8 cellular contexts compared by ENCODE assay signal in the genomic region with DNA sequence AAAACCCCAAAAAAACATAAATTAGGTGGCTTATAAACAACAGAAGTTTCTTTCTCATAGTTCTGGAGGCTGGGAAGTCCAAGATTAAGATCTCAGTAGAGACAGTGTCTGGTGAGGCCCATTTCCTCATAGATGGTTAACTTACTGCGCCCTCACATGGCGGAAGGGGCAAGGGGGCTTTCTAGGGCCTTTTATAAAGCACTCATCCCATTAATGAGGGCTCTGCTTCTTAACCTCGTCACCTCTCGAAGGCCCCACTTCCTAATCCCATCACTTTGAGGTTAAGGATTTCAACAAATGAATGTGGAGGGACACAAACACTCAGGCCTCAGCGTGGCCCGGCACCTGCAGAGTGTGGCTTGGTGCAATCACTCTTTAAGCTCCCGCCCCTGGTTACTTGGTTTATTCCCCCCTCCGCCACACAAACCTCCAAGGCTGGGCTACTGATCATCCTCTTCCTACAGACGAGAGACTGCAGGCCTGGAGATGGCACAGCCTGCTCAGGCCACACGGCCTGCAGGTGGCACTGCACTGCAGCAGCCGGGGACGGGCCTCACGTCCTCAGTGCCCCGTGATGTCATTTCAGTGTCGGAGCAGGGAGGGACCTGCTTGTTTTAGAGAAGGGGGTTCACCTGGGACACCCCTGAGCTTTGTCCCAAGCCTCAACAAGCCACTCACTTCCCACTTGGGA.
DNase-seq lines count a peak whose midpoint lies in the region; ATAC-seq and TF ChIP-seq lines count a peak whose summit lies in the region.
"Not testable (repeated sequence)": the region's sequence is repeated elsewhere in the genome, so short reads cannot be mapped to it uniquely, and the experiment has no call there.

No MANE protein-coding gene starts in this region.

- POLR2A ChIA-PET in AG04449 (lab: Yijun Ruan, JAX) = not testable (repeated sequence)

- H3K4me3 Mint-ChIP-seq in memory B cell = not testable (repeated sequence)

- not testable (repeated sequence) for H3K27me3 Mint-ChIP-seq in memory B cell

- TF ChIP-seq CTCF in AG04449 (IDR thresholded peaks at IDR 0.05; ENCODE audit: insufficient read depth, low read length, missing control alignments) (peak; percentile 67), GM12874 (IDR thresholded peaks at IDR 0.05; ENCODE audit: insufficient read depth, low read depth, low read length) (0 out of 2 replicates have a peak, but pooled peaks have one; percentile 23), fibroblast of the aortic adventitia (IDR thresholded peaks at IDR 0.05; ENCODE audit: insufficient read depth, low read length) (peak; percentile 56)

- DNase-seq in AG04449 (ENCODE audit: low read depth, low spot score) = peak; percentile 7
- DNase-seq in NCI-H1930 (lab: John Stamatoyannopoulos, UW) = peak; percentile 3 to 6
- DNase-seq in amniotic epithelial cell (ENCODE audit: low read depth) = peak; percentile 48
- peak; percentile 64 for DNase-seq in fibroblast of the aortic adventitia (ENCODE audit: low read depth)
- peak in 1 of 2 donors; percentile 11 for DNase-seq in memory B cell (ENCODE audit: low spot score in 2 of 2)
- DNase-seq in stimulated activated CD4-positive, alpha-beta T cell treated with anti-CD3 and anti-CD28 coated beads, Interleukin-12 subunit alpha, Interleukin-12 subunit beta, amount 100 ng/mL, for 4 hours = peak; percentile 15

- not testable (repeated sequence) for H3K27ac Mint-ChIP-seq in memory B cell

- H3K4me3 ChIP-seq in AG04449 (ENCODE audit: low read depth, low read length); fibroblast of the aortic adventitia (ENCODE audit: low read depth, low read length): not testable (repeated sequence)

- H3K9me3 Mint-ChIP-seq in memory B cell = not testable (repeated sequence)

- H3K4me1 Mint-ChIP-seq in memory B cell = not testable (repeated sequence)

- ATAC-seq in SK-N-SH treated with all-trans-retinoic acid at 6 μM for 48 hours (peak; percentile 99), memory B cell (ENCODE audit: low read depth) (peak; percentile 89)

- CTCF ChIA-PET in AG04449 (lab: Yijun Ruan, JAX) = interaction anchor here (0.8 to 3.6 kb wide), 5 partner anchors 9 to 244 kb away, joined by 3 to 12 read pairs (median 5); no protein-coding TSS in a partner anchor

- H3K36me3 Mint-ChIP-seq in memory B cell = not testable (repeated sequence)
